In genomic region chr16:30535106-30535776, GRCh38 we compare ENCODE assay signal across 8 cellular contexts. TPM values are rescaled to one million over a fixed set of nuclear protein-coding genes. Genes with fewer than 3 reads are reported as not detected.
DNase-seq lines count a peak whose midpoint lies in the region; ATAC-seq and TF ChIP-seq lines count a peak whose summit lies in the region.

No MANE protein-coding gene starts in this region.

- H3K4me1 ChIP-seq in HUES48 (ENCODE audit: control insufficient read depth, insufficient read depth, low read length) (peaks cover 6% of the 10 kb centered on the region; the same call in 1 of the 2 replicates), thoracic aorta (ENCODE audit: control insufficient read depth in 1 of 2, low read depth in 2 of 2) (peaks cover 16 to 25% of the 10 kb centered on the region in 2 donors)

- H3K27me3 Mint-ChIP-seq in T-helper 2 cell treated with Interferon-gamma antibody and Interleukin-4, amounts not matched to agents 5 μg/mL and 100 μg/mL, for 36 hours (ENCODE audit: low read depth), result no peaks in the 10 kb centered on the region
- peaks cover 5% of the 10 kb centered on the region for H3K27me3 Mint-ChIP-seq in brain

- no peaks in the 10 kb centered on the region for H3K9me3 Mint-ChIP-seq in T-helper 2 cell treated with Interferon-gamma antibody and Interleukin-4, amounts not matched to agents 5 μg/mL and 100 μg/mL, for 36 hours
- peaks cover 0 to 3% (median 0%) of the 10 kb centered on the region in 5 experiments for H3K9me3 Mint-ChIP-seq in brain

- H3K4me1 Mint-ChIP-seq in T-helper 2 cell treated with Interferon-gamma antibody and Interleukin-4, amounts not matched to agents 5 μg/mL and 100 μg/mL, for 36 hours (ENCODE audit: low read depth), result peaks cover 32% of the 10 kb centered on the region
- peaks cover 54% of the 10 kb centered on the region for H3K4me1 Mint-ChIP-seq in brain

- peak overlapping the region; percentile 95 for H3K9ac ChIP-seq in HUES48 (ENCODE audit: low read depth, low read length)

- no peak for DNase-seq in T-helper 2 cell treated with Interferon-gamma antibody and Interleukin-4, amounts not matched to agents 5 μg/mL and 100 μg/mL, for 36 hours (ENCODE audit: low spot score)
- no peak for DNase-seq in T-helper 2 cell
- DNase-seq in left lobe of liver (ENCODE audit: low spot score), result no peak
- no peak for DNase-seq in thoracic aorta (ENCODE audit: low spot score)
- DNase-seq in NCI-H2081 (lab: John Stamatoyannopoulos, UW), result no peak
- no peak for DNase-seq in stimulated activated CD8-positive, alpha-beta memory T cell treated with anti-CD3 and anti-CD28 coated beads, Interleukin-4, amount 100 ng/mL, for 48 hours

- H3K27me3 ChIP-seq in HUES48 (ENCODE audit: control insufficient read depth, insufficient read depth, low read length), result no peaks in the 10 kb centered on the region
- no peaks in the 10 kb centered on the region for H3K27me3 ChIP-seq in thoracic aorta (replicated peaks; ENCODE audit: insufficient read depth)

- H3K4me3 Mint-ChIP-seq in T-helper 2 cell treated with Interferon-gamma antibody and Interleukin-4, amounts not matched to agents 5 μg/mL and 100 μg/mL, for 36 hours, result peak overlapping the region; percentile 96
- peak overlapping the region; percentile 90 to 95 (median 94) for H3K4me3 Mint-ChIP-seq in brain

- H3K27ac ChIP-seq in HUES48 (ENCODE audit: low read depth, low read length) (peak overlapping the region; percentile 98), thoracic aorta (peak overlapping the region; percentile 91 to 94)

- H3K36me3 ChIP-seq in HUES48 (ENCODE audit: control insufficient read depth, insufficient read depth, low read length), result peaks cover 18% of the 10 kb centered on the region
- H3K36me3 ChIP-seq in thoracic aorta, result peaks cover 9% of the 10 kb centered on the region

- no peak for TF ChIP-seq CTCF in brain (conservative IDR thresholded peaks at IDR 0.05)
- TF ChIP-seq CTCF in thoracic aorta (IDR thresholded peaks at IDR 0.05), result no peak

- H3K36me3 Mint-ChIP-seq in T-helper 2 cell treated with Interferon-gamma antibody and Interleukin-4, amounts not matched to agents 5 μg/mL and 100 μg/mL, for 36 hours (ENCODE audit: low read depth), result peaks cover 17% of the 10 kb centered on the region
- peaks cover 19% of the 10 kb centered on the region for H3K36me3 Mint-ChIP-seq in brain

- H3K27ac Mint-ChIP-seq in T-helper 2 cell treated with Interferon-gamma antibody and Interleukin-4, amounts not matched to agents 5 μg/mL and 100 μg/mL, for 36 hours, result peak overlapping the region; percentile 98
- H3K27ac Mint-ChIP-seq in brain, result peak overlapping the region; percentile 95 to 97 (median 97)

- H3K9me3 ChIP-seq in HUES48 (ENCODE audit: control insufficient read depth, insufficient read depth, low read length) (no peaks in the 10 kb centered on the region), thoracic aorta (no peaks in the 10 kb centered on the region)

- ATAC-seq in left lobe of liver (peak; percentile 7), thoracic aorta (ENCODE audit: insufficient number of reproducible peaks, low FRiP score, low read depth) (peak; percentile 16)

- peak overlapping the region; percentile 72 for H3K4me3 ChIP-seq in HUES48 (ENCODE audit: low read depth, low read length)
- H3K4me3 ChIP-seq in thoracic aorta, result peak overlapping the region; percentile 74

RNA-seq across cellular contexts. Expression of gene ZNF747, which starts 0.6 kb away (rescaled TPM):
- 17.6 TPM for polyA plus RNA-seq in brain (ENCODE audit: insufficient read depth, low read depth, low replicate concordance)
- 7.1 TPM for total RNA-seq in left lobe of liver
- 10 to 100 TPM; 16.8 to 18.3 TPM for total RNA-seq in thoracic aorta

RNA-seq across cellular contexts. Expression of gene ZNF768, which starts 8.9 kb away (rescaled TPM):
- 64.6 TPM for polyA plus RNA-seq in brain (ENCODE audit: insufficient read depth, low read depth, low replicate concordance)
- total RNA-seq in left lobe of liver (21.7 TPM), thoracic aorta (10 to 100 TPM; 25.0 to 36.3 TPM)

RNA-seq across cellular contexts. Expression of gene ZNF764, which starts 22.9 kb away (rescaled TPM):
- 10.6 TPM for polyA plus RNA-seq in brain (ENCODE audit: insufficient read depth, low read depth, low replicate concordance)
- total RNA-seq in left lobe of liver (6.3 TPM), thoracic aorta (1 to 10 TPM; 8.5 to 9.6 TPM)

RNA-seq across cellular contexts. Expression of gene ZNF688, which starts 36.3 kb away (rescaled TPM):
- 25.1 TPM for polyA plus RNA-seq in brain (ENCODE audit: insufficient read depth, low read depth, low replicate concordance)
- 8.8 TPM for total RNA-seq in left lobe of liver
- total RNA-seq in thoracic aorta, result 10 to 100 TPM in 1 of 2 donors, 1 to 10 TPM in 1; 9.2 to 24.2 TPM

RNA-seq across cellular contexts. Expression of gene ZNF785, which starts 50.3 kb away (rescaled TPM):
- polyA plus RNA-seq in brain (ENCODE audit: insufficient read depth, low read depth, low replicate concordance), result 13.3 TPM
- 11.8 TPM for total RNA-seq in left lobe of liver
- total RNA-seq in thoracic aorta, result 10 to 100 TPM; 10.9 to 15.6 TPM
